In the genomic region with DNA sequence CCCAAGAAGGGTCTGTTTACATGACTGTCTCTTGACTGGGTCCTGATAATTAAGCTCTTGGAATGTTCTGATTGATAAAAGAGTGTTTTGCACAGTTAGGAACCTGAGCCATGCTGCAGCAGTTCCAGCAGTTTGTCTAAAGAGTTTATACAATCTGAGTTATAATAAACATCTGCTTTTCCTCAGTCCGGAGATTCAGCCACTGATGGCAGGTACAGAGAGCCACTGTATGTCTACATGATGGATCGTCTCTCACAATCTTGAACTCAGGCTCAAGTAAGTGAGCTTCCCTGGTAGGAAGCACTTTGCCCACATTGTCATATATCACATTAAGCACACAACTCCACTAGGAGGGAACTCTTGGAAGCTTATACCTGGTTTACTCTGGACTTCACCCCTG, we compare ENCODE assay signal across 9 cellular contexts.
"Had no signal": no experiment of that assay in that cellular context is flagged by ENCODE, and none has a peak within 500 bp of the region (broad histone marks: within the 10 kb centered on the region; RNA-seq: fewer than 3 reads in every experiment).

No MANE protein-coding gene starts in this region.

- DNase-seq: GM23248, GOT3, H7, HFFc6 had no signal

- H2AFZ ChIP-seq: GM23248 had no signal

- H3K27ac ChIP-seq: GM23248, HL-60 had no signal

- H3K9me3 ChIP-seq: HAP-1 had no signal

- H3K4me1 ChIP-seq: HAP-1 had no signal

- ATAC-seq: HCT116, HepG2, K562 had no signal

- H3K36me3 ChIP-seq: HAP-1 had no signal

- H3K9ac ChIP-seq: GM23248 had no signal

- H3K4me3 ChIP-seq: GM23248, HAP-1, K562 had no signal
